19 cellular contexts compared by ENCODE assay signal in the genomic region with DNA sequence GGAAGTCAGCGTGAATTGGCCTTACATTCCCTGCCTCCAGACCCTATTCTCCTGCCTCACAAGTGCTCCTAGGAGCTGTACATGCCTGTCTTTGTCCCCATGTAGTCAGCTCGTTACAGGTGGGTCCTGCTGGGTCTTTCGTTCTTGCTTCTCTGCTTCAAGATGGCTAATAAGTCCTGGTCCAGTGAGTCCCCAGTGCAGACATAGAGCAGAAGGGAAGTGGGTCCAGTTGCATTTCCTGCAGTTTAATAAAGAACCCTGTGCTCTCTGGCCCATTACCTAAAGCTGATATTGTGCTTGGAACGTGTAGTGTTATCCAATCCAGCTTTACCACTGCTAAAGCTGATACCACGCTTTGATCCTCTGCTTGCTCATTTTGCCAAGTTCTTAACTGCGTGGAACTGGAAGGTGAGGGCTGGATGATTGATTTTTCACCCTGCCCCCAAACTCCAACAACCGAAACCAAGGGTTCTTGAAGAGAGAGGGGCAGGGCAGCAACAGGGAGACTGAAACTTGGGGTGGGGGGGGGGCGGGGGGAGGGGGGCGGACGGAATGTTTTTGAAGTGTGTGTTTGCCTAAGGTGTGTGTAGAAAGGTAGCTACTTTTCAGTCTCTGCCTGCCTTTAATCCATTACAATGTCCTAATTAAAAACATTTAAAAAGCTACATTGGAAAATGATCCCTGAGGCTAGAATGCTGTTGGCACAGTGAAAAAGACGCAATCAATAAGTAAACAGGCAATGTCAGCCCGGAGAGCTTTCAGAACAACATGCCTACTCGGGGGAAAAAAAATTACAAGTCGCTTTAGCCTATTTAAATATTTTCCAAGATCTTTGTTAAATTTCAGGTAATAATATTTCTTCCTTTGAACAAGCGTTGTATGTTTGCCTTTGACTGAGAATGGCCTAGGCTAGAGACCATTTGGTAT. TPM values are rescaled to one million over a fixed set of nuclear protein-coding genes. Genes with fewer than 3 reads are reported as not detected.
DNase-seq lines count a peak whose midpoint lies in the region; ATAC-seq, FAIRE-seq and TF ChIP-seq lines count a peak whose summit lies in the region.
"Had no signal": no experiment of that assay in that cellular context is flagged by ENCODE, and none has a peak within 500 bp of the region (broad histone marks: within the 10 kb centered on the region; RNA-seq: fewer than 3 reads in every experiment).

No MANE protein-coding gene starts in this region.

- no peak for ATAC-seq in stimulated activated naive CD8-positive, alpha-beta T cell treated with anti-CD3 and anti-CD28 coated beads, Interleukin-15, Interleukin-2, amounts not matched to agents 100 U/mL and 50 U/mL, for 24 hours
- peak; percentile 60 for ATAC-seq in activated B cell treated with CpG ODN at 0.5 μM for 24 hours (ENCODE audit: low read depth)
- ATAC-seq in mucosa of descending colon, result peak; percentile 20
- ATAC-seq in left colon, result no peak
- ATAC-seq: natural killer cell had no signal

- H3K36me3 ChIP-seq in mucosa of descending colon (ENCODE audit: low read depth), result no peaks in the 10 kb centered on the region
- H3K36me3 ChIP-seq: transverse colon had no signal

- no peaks in the 10 kb centered on the region for H3K9me3 ChIP-seq in mucosa of descending colon
- H3K9me3 ChIP-seq: SK-N-SH, transverse colon had no signal

- no peaks in the 10 kb centered on the region for H3K27me3 Mint-ChIP-seq in stimulated activated naive CD8-positive, alpha-beta T cell treated with anti-CD3 and anti-CD28 coated beads, Interleukin-15, Interleukin-2, amounts not matched to agents 100 ng/mL and 50 ng/mL, for 24 hours
- no peaks in the 10 kb centered on the region for H3K27me3 Mint-ChIP-seq in activated B cell treated with CpG ODN at 0.5 μM for 24 hours

- peaks cover 5% of the 10 kb centered on the region for H3K9me3 Mint-ChIP-seq in stimulated activated naive CD8-positive, alpha-beta T cell treated with anti-CD3 and anti-CD28 coated beads, Interleukin-15, Interleukin-2, amounts not matched to agents 100 ng/mL and 50 ng/mL, for 24 hours
- peaks cover 7% of the 10 kb centered on the region for H3K9me3 Mint-ChIP-seq in activated B cell treated with CpG ODN at 0.5 μM for 24 hours
- H3K9me3 Mint-ChIP-seq: natural killer cell had no signal

- CTCF ChIA-PET in activated B cell treated with CpG ODN at 0.5 μM for 24 hours (lab: Charles Lee), result interaction anchor here (0.7 to 1.7 kb wide), 3 partner anchors 12 to 341 kb away, joined by 3 read pairs; no protein-coding TSS in a partner anchor

- intact Hi-C loops in activated B cell treated with CpG ODN at 0.5 μM for 24 hours (cut with micrococcal nuclease) (no loop called here), mucosa of descending colon (cut with DNase I, micrococcal nuclease) (no loop called here), left colon (cut with DNase I, micrococcal nuclease) (no loop called here)

- no peak for DNase-seq in stimulated activated naive CD8-positive, alpha-beta T cell treated with anti-CD3 and anti-CD28 coated beads, Interleukin-15, Interleukin-2, amounts not matched to agents 100 U/mL and 50 U/mL, for 24 hours
- DNase-seq in activated B cell treated with CpG ODN at 0.5 μM for 24 hours (no peak), mucosa of descending colon (no peak), left colon (no peak), frontal cortex (ENCODE audit: low spot score in 2 of 2) (no peak), germinal center (ENCODE audit: low spot score) (no peak), HCEC 1CT (no peak)
- DNase-seq: activated naive CD4-positive, alpha-beta T cell; AML-193; DMS53; natural killer cell; NCI-H2227 treated with DMSO at 0.1 percent for 48 hours; SK-N-SH; stimulated activated CD4-positive, alpha-beta T cell treated with anti-CD3 and anti-CD28 coated beads, Interleukin-2, amount 100 ng/mL, for 24 hours; stimulated activated CD8-positive, alpha-beta memory T cell treated with anti-CD3 and anti-CD28 coated beads, Interleukin-4, amount 100 ng/mL, for 48 hours; transverse colon had no signal

- peaks cover 9% of the 10 kb centered on the region for H3K4me1 ChIP-seq in mucosa of descending colon (ENCODE audit: low read depth)

- peak overlapping the region; percentile 28 for H3K4me3 Mint-ChIP-seq in stimulated activated naive CD8-positive, alpha-beta T cell treated with anti-CD3 and anti-CD28 coated beads, Interleukin-15, Interleukin-2, amounts not matched to agents 100 ng/mL and 50 ng/mL, for 24 hours
- peak overlapping the region; percentile 17 for H3K4me3 Mint-ChIP-seq in activated B cell treated with CpG ODN at 0.5 μM for 24 hours
- H3K4me3 Mint-ChIP-seq: brain, natural killer cell had no signal

- peaks cover 89% of the 10 kb centered on the region for H3K36me3 Mint-ChIP-seq in stimulated activated naive CD8-positive, alpha-beta T cell treated with anti-CD3 and anti-CD28 coated beads, Interleukin-15, Interleukin-2, amounts not matched to agents 100 ng/mL and 50 ng/mL, for 24 hours (ENCODE audit: low read depth)
- H3K36me3 Mint-ChIP-seq in activated B cell treated with CpG ODN at 0.5 μM for 24 hours (ENCODE audit: low read depth), result peaks cover 48% of the 10 kb centered on the region
- H3K36me3 Mint-ChIP-seq: brain, natural killer cell had no signal

- TF ChIP-seq CTCF in activated B cell treated with CpG ODN at 0.5 μM for 24 hours (IDR thresholded peaks at IDR 0.05) (no peak), mucosa of descending colon (IDR thresholded peaks at IDR 0.05) (no peak)

- H3K4me3 ChIP-seq in mucosa of descending colon, result no peak overlapping the region
- H3K4me3 ChIP-seq: transverse colon had no signal

- POLR2A ChIA-PET in activated B cell treated with CpG ODN at 0.5 μM for 24 hours (lab: Charles Lee), result interaction anchor here (0.6 to 4.9 kb wide), 5 partner anchors 12 to 88 kb away, joined by 3 to 75 read pairs (median 5); no protein-coding TSS in a partner anchor

- H3K27ac Mint-ChIP-seq in stimulated activated naive CD8-positive, alpha-beta T cell treated with anti-CD3 and anti-CD28 coated beads, Interleukin-15, Interleukin-2, amounts not matched to agents 100 ng/mL and 50 ng/mL, for 24 hours, result peak overlapping the region; percentile 58
- peak overlapping the region; percentile 89 for H3K27ac Mint-ChIP-seq in activated B cell treated with CpG ODN at 0.5 μM for 24 hours
- H3K27ac Mint-ChIP-seq: brain, natural killer cell had no signal

- H3K4me1 Mint-ChIP-seq in stimulated activated naive CD8-positive, alpha-beta T cell treated with anti-CD3 and anti-CD28 coated beads, Interleukin-15, Interleukin-2, amounts not matched to agents 100 ng/mL and 50 ng/mL, for 24 hours (ENCODE audit: low read depth), result peaks cover 66% of the 10 kb centered on the region
- peaks cover 82% of the 10 kb centered on the region for H3K4me1 Mint-ChIP-seq in activated B cell treated with CpG ODN at 0.5 μM for 24 hours

- FAIRE-seq in frontal cortex (lab: Jason Lieb, UNC), result no peak
- FAIRE-seq: TTC549 had no signal

RNA-seq across cellular contexts. Expression of gene CD47, which starts 46.3 kb away (rescaled TPM):
- total RNA-seq in activated B cell treated with CpG ODN at 0.5 μM for 24 hours (158 and 184 TPM in 2 replicates), mucosa of descending colon (10 to 100 TPM; 68.5 to 83.0 (median 73.2) TPM), left colon (10 to 100 TPM; 71.1 to 81.3 TPM), frontal cortex (444 TPM)

Comparison
In these comparisons a context has a peak if more than half of its experiments do, and no peak if none do; other contexts are left out.
1. ATAC-seq: peak in activated B cell treated with CpG ODN at 0.5 μM for 24 hours (single experiment) and mucosa of descending colon (single experiment); none in stimulated activated naive CD8-positive, alpha-beta T cell treated with anti-CD3 and anti-CD28 coated beads, Interleukin-15, Interleukin-2, amounts not matched to agents 100 U/mL and 50 U/mL, for 24 hours (single experiment) and left colon (single experiment).